Comparison of ENCODE assay signal across 30 cellular contexts in genomic region chr10:12905067-12905466, GRCh38.
"Had no signal": no experiment of that assay in that cellular context is flagged by ENCODE, and none has a peak within 500 bp of the region (broad histone marks: within the 10 kb centered on the region; RNA-seq: fewer than 3 reads in every experiment).

No MANE protein-coding gene starts in this region.

- H3K27ac ChIP-seq: adrenal gland, KMS-11, SK-N-MC had no signal

- H3K4me3 ChIP-seq: adrenal gland, MG63, SK-N-MC had no signal

- H3K27me3 Mint-ChIP-seq: activated CD8-positive, alpha-beta memory T cell treated with anti-CD3 and anti-CD28 coated beads, Interleukin-2, amount 10 ng/mL, durations not matched to agents 7 days and 5 days had no signal

- H3K36me3 ChIP-seq: adrenal gland, MG63 had no signal

- H3K9me3 Mint-ChIP-seq: activated B cell treated with CpG ODN at 0.5 μM for 24 hours; activated CD4-positive, alpha-beta T cell treated with anti-CD3 and anti-CD28 coated beads, Interleukin-2, amount 10 ng/mL, durations not matched to agents 24 days and 14 days; activated naive CD8-positive, alpha-beta T cell treated with anti-CD3 and anti-CD28 coated beads, Interleukin-2, amount 10 ng/mL, durations not matched to agents 7 days and 5 days; activated T-cell treated with anti-CD3 and anti-CD28 coated beads, Interleukin-2, amount 50 U/mL, for 4 hours; activated T-helper 17 cell treated with anti-CD3 and anti-CD28 coated beads, Interleukin-2, amount 50 U/mL, for 72 hours; central memory CD8-positive, alpha-beta T cell; T-cell had no signal

- DNase-seq: activated B cell treated with CpG ODN at 0.5 μM for 24 hours; activated CD4-positive, alpha-beta T cell treated with anti-CD3 and anti-CD28 coated beads for 1 hour; activated CD4-positive, alpha-beta T cell treated with anti-CD3 and anti-CD28 coated beads, Interleukin-2, amount 10 ng/mL, durations not matched to agents 24 days and 14 days; activated CD4-positive, alpha-beta T cell treated with anti-CD3 and anti-CD28 coated beads, Interleukin-2, amount 50 U/mL, for 48 hours; activated CD8-positive, alpha-beta memory T cell treated with anti-CD3 and anti-CD28 coated beads, Interleukin-2, amount 10 ng/mL, durations not matched to agents 7 days and 5 days; activated naive CD4-positive, alpha-beta T cell treated with anti-CD3 and anti-CD28 coated beads, Interleukin-2, amount 50 U/mL, for 16 hours; activated naive CD8-positive, alpha-beta T cell treated with anti-CD3 and anti-CD28 coated beads, Interleukin-2, amount 10 ng/mL, durations not matched to agents 7 days and 5 days; activated T-cell treated with anti-CD3 and anti-CD28 coated beads, Interleukin-2, amount 50 U/mL, for 4 hours; MG63; MV-4-11; NCI-H1105; NCI-H1436; NCI-H1694 treated with DMSO at 0.1 percent for 48 hours; NCI-H2029 treated with DMSO at 0.1 percent for 48 hours; NCI-H510A treated with DMSO at 0.1 percent for 48 hours; NCI-H69; NK-92 treated with Interleukin-12 subunit alpha and Interleukin-12 subunit beta, amount 100 ng/mL, for 24 hours; OCI-M1; RPMI8226; T-cell; T-helper 2 cell; T1000 had no signal

- H3K9me3 ChIP-seq: adrenal gland, MG63 had no signal

- H3K36me3 Mint-ChIP-seq: activated CD8-positive, alpha-beta memory T cell treated with anti-CD3 and anti-CD28 coated beads, Interleukin-2, amount 10 ng/mL, durations not matched to agents 7 days and 5 days; activated naive CD8-positive, alpha-beta T cell treated with anti-CD3 and anti-CD28 coated beads, Interleukin-2, amount 10 ng/mL, durations not matched to agents 7 days and 5 days; brain; T-cell had no signal

- H3K27me3 ChIP-seq: adrenal gland, MG63 had no signal

- H3K4me1 Mint-ChIP-seq: activated B cell treated with CpG ODN at 0.5 μM for 24 hours; activated CD8-positive, alpha-beta memory T cell treated with anti-CD3 and anti-CD28 coated beads, Interleukin-2, amount 10 ng/mL, durations not matched to agents 7 days and 5 days; activated naive CD8-positive, alpha-beta T cell treated with anti-CD3 and anti-CD28 coated beads, Interleukin-2, amount 10 ng/mL, durations not matched to agents 7 days and 5 days; activated T-helper 17 cell treated with anti-CD3 and anti-CD28 coated beads, Interleukin-2, amount 50 U/mL, for 72 hours; central memory CD8-positive, alpha-beta T cell; T-cell had no signal

- H3K27ac Mint-ChIP-seq: activated B cell treated with CpG ODN at 0.5 μM for 24 hours; activated CD4-positive, alpha-beta T cell treated with anti-CD3 and anti-CD28 coated beads, Interleukin-2, amount 10 ng/mL, durations not matched to agents 24 days and 14 days; activated CD8-positive, alpha-beta memory T cell treated with anti-CD3 and anti-CD28 coated beads, Interleukin-2, amount 10 ng/mL, durations not matched to agents 7 days and 5 days; activated naive CD8-positive, alpha-beta T cell treated with anti-CD3 and anti-CD28 coated beads, Interleukin-2, amount 10 ng/mL, durations not matched to agents 7 days and 5 days; activated T-helper 17 cell treated with anti-CD3 and anti-CD28 coated beads, Interleukin-2, amount 50 U/mL, for 72 hours; brain; T-cell had no signal

- ATAC-seq: activated CD8-positive, alpha-beta memory T cell treated with anti-CD3 and anti-CD28 coated beads, Interleukin-2, amount 10 ng/mL, durations not matched to agents 7 days and 5 days; activated T-cell treated with anti-CD3 and anti-CD28 coated beads, Interleukin-2, amount 50 U/mL, for 4 hours; activated T-helper 17 cell treated with anti-CD3 and anti-CD28 coated beads, Interleukin-2, amount 50 U/mL, for 72 hours; Panc1; Right ventricle myocardium inferior; T-cell had no signal

- H3K4me3 Mint-ChIP-seq: activated B cell treated with CpG ODN at 0.5 μM for 24 hours; activated CD4-positive, alpha-beta T cell treated with anti-CD3 and anti-CD28 coated beads, Interleukin-2, amount 10 ng/mL, durations not matched to agents 24 days and 14 days; activated CD8-positive, alpha-beta memory T cell treated with anti-CD3 and anti-CD28 coated beads, Interleukin-2, amount 10 ng/mL, durations not matched to agents 7 days and 5 days; activated naive CD8-positive, alpha-beta T cell treated with anti-CD3 and anti-CD28 coated beads, Interleukin-2, amount 10 ng/mL, durations not matched to agents 7 days and 5 days; activated T-cell treated with anti-CD3 and anti-CD28 coated beads, Interleukin-2, amount 50 U/mL, for 4 hours; activated T-helper 17 cell treated with anti-CD3 and anti-CD28 coated beads, Interleukin-2, amount 50 U/mL, for 72 hours; brain; central memory CD8-positive, alpha-beta T cell; T-cell had no signal
